Comparison of ENCODE assay signal across 1 cellular context in genomic region chr1:162859210-162859609, GRCh38.
TF ChIP-seq lines count a peak whose summit lies in the region.

No MANE protein-coding gene starts in this region.

TF ChIP-seq in IMR-90, 13 proteins besides CTCF, POLR2A, EP300 and RAD21 (continued from another document):
- TF ChIP-seq RCOR1 (IDR thresholded peaks at IDR 0.05; ENCODE audit: insufficient replicate concordance, low read length), result no peak
- no peak for TF ChIP-seq RFX5 (IDR thresholded peaks at IDR 0.05; ENCODE audit: low read depth, low read length)
- no peak for TF ChIP-seq FOS (IDR thresholded peaks at IDR 0.05; ENCODE audit: low read depth, low read length)
- no peak for TF ChIP-seq NFE2L2 (IDR thresholded peaks at IDR 0.05; ENCODE audit: low read depth, low read length)
- TF ChIP-seq CHD1 (IDR thresholded peaks at IDR 0.05; ENCODE audit: low read depth, low read length), result no peak
